10 cellular contexts compared by ENCODE assay signal in the genomic region with DNA sequence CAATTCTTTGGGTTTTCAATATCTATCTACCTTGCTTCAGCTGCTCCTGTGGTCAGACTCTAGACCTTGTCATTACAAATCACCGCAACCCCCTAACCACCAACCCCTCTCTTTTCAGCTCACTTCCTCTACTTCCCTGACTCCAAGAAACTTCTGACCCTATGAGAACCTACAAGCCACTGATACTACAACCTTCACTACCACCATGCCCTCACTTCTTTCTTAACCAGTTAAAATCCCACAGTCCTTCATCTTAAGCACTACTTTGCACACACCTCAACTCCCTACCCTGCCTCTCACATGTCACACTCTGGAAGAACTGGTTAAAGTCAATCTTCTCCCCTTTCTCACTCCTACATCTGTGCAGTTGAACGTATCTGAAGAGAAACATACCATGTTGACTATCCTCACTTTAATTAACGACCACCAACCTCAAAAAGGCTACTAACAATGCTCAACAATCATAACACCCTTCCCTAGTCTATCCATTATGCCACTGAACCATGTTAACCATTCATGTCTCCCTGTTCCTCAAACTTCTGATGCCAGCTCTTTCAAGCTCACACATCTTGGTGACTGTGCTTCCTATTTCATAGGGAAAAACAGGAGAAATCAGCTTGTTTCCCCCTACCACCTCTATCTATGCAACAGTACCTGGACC. TPM values are rescaled to one million over a fixed set of nuclear protein-coding genes. Genes with fewer than 3 reads are reported as not detected.
DNase-seq lines count a peak whose midpoint lies in the region; ATAC-seq and TF ChIP-seq lines count a peak whose summit lies in the region.
"Had no signal": no experiment of that assay in that cellular context is flagged by ENCODE, and none has a peak within 500 bp of the region (broad histone marks: within the 10 kb centered on the region; RNA-seq: fewer than 3 reads in every experiment).

No MANE protein-coding gene starts in this region.

- no peak for TF ChIP-seq EP300 in suprapubic skin (IDR thresholded peaks at IDR 0.05)

- H3K4me3 ChIP-seq in suprapubic skin = no peak overlapping the region

- H3K9me3 ChIP-seq in suprapubic skin = no peaks in the 10 kb centered on the region

- no peaks in the 10 kb centered on the region for H3K27me3 Mint-ChIP-seq in naive B cell
- H3K27me3 Mint-ChIP-seq: dendritic cell treated with granulocyte-macrophage colony-stimulating factor and Interleukin-4, amounts not matched to agents 40 ng/mL and 50 ng/mL, for 4 days had no signal

- no peaks in the 10 kb centered on the region for H3K9me3 Mint-ChIP-seq in naive B cell
- H3K9me3 Mint-ChIP-seq: dendritic cell treated with granulocyte-macrophage colony-stimulating factor and Interleukin-4, amounts not matched to agents 40 ng/mL and 50 ng/mL, for 4 days had no signal

- H3K27me3 ChIP-seq in suprapubic skin = no peaks in the 10 kb centered on the region

- peaks cover 5% of the 10 kb centered on the region for H3K36me3 ChIP-seq in suprapubic skin

- ATAC-seq in GM18870 (IDR thresholded peaks at IDR 0.05; ENCODE audit: unreplicated experiment) = peak; percentile 90
- peak; percentile 75 for ATAC-seq in GM21717 (IDR thresholded peaks at IDR 0.05; ENCODE audit: unreplicated experiment)
- peak; percentile 81 for ATAC-seq in HG03280 (IDR thresholded peaks at IDR 0.05; ENCODE audit: unreplicated experiment)
- ATAC-seq in naive B cell (ENCODE audit: low read depth in 2 of 2) = peak; percentile 53

- H3K4me1 ChIP-seq in suprapubic skin = peaks cover 9% of the 10 kb centered on the region

- H3K4me3 Mint-ChIP-seq in naive B cell = no peak overlapping the region
- H3K4me3 Mint-ChIP-seq: dendritic cell treated with granulocyte-macrophage colony-stimulating factor and Interleukin-4, amounts not matched to agents 40 ng/mL and 50 ng/mL, for 4 days had no signal

- peaks cover 0 to 10% of the 10 kb centered on the region in 2 donors for H3K36me3 Mint-ChIP-seq in naive B cell

- H3K27ac ChIP-seq in suprapubic skin = no peak overlapping the region

- no peak for TF ChIP-seq CTCF in suprapubic skin (IDR thresholded peaks at IDR 0.05)

- no peak overlapping the region for H3K27ac Mint-ChIP-seq in naive B cell
- H3K27ac Mint-ChIP-seq: dendritic cell treated with granulocyte-macrophage colony-stimulating factor and Interleukin-4, amounts not matched to agents 40 ng/mL and 50 ng/mL, for 4 days had no signal

- H3K4me1 Mint-ChIP-seq in naive B cell = peaks cover 26 to 60% (median 27%) of the 10 kb centered on the region in 3 donors

- DNase-seq in naive B cell (peak; percentile 42), erythroblast (lab: John Stamatoyannopoulos, UW) (no peak), suprapubic skin (ENCODE audit: low spot score in 2 of 2) (no peak), NCI-H2196 (lab: John Stamatoyannopoulos, UW; ENCODE audit: unreplicated experiment) (no peak)
- DNase-seq in activated CD4-positive, CD25-positive, alpha-beta regulatory T cell treated with anti-CD3 and anti-CD28 coated beads, Interleukin-2, amount 50 U/mL, for 72 hours = no peak
- DNase-seq: DND-41 had no signal

- no peak for TF ChIP-seq POLR2A in erythroblast (IDR thresholded peaks at IDR 0.05; ENCODE audit: low read length)
- TF ChIP-seq POLR2A in suprapubic skin (IDR thresholded peaks at IDR 0.05) = no peak

- 89% methylated on average over 3 of the region's 3 CpGs for WGBS in suprapubic skin

RNA-seq across cellular contexts. Expression of gene EIF2AK3, which starts 12.6 kb away (rescaled TPM):
- 10 to 100 TPM; 10.5 to 60.1 (median 17.9) TPM for polyA plus RNA-seq in naive B cell (ENCODE audit: low read depth in 6 of 6)
- total RNA-seq in suprapubic skin = 10 to 100 TPM; 23.4 to 30.2 (median 23.9) TPM
